In the genomic region with DNA sequence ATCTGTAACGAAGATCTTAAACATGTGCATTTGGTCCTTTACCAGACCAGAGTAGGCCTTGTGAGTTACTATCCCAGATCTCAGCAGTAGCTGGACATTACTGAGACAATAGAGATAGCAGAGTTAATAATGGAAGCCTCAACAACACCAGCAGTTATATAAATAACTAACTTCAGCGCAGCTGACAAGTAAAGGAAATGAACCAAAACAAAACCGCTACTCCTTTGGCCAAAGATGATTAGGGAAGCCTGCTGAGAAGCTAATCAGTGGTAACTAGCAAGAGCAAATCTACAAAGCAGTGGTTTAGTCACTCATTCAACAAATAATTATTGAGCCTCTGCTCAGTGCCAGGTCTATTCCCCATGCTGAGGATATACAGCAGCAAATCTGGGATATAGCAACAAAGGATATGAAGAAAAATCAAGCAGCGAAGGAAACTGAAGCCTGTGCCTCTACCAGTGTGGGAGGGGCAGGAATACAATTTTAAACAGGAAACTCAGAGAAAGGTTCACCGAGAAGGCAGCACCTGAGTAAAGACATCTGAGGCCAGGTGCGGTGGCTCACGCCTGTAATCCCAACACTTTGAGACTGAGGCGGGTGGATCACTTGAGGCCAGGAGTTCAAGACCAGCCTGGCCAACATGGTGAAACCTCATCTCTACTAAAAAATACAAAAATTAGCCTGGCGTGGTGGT, we compare ENCODE assay signal across 1 cellular context.
TF ChIP-seq lines count a peak whose summit lies in the region.

No MANE protein-coding gene starts in this region.

TF ChIP-seq in GM23338, 12 proteins besides CTCF, POLR2A, EP300 and RAD21 (continued from another document):
- TF ChIP-seq, protein P1, sequence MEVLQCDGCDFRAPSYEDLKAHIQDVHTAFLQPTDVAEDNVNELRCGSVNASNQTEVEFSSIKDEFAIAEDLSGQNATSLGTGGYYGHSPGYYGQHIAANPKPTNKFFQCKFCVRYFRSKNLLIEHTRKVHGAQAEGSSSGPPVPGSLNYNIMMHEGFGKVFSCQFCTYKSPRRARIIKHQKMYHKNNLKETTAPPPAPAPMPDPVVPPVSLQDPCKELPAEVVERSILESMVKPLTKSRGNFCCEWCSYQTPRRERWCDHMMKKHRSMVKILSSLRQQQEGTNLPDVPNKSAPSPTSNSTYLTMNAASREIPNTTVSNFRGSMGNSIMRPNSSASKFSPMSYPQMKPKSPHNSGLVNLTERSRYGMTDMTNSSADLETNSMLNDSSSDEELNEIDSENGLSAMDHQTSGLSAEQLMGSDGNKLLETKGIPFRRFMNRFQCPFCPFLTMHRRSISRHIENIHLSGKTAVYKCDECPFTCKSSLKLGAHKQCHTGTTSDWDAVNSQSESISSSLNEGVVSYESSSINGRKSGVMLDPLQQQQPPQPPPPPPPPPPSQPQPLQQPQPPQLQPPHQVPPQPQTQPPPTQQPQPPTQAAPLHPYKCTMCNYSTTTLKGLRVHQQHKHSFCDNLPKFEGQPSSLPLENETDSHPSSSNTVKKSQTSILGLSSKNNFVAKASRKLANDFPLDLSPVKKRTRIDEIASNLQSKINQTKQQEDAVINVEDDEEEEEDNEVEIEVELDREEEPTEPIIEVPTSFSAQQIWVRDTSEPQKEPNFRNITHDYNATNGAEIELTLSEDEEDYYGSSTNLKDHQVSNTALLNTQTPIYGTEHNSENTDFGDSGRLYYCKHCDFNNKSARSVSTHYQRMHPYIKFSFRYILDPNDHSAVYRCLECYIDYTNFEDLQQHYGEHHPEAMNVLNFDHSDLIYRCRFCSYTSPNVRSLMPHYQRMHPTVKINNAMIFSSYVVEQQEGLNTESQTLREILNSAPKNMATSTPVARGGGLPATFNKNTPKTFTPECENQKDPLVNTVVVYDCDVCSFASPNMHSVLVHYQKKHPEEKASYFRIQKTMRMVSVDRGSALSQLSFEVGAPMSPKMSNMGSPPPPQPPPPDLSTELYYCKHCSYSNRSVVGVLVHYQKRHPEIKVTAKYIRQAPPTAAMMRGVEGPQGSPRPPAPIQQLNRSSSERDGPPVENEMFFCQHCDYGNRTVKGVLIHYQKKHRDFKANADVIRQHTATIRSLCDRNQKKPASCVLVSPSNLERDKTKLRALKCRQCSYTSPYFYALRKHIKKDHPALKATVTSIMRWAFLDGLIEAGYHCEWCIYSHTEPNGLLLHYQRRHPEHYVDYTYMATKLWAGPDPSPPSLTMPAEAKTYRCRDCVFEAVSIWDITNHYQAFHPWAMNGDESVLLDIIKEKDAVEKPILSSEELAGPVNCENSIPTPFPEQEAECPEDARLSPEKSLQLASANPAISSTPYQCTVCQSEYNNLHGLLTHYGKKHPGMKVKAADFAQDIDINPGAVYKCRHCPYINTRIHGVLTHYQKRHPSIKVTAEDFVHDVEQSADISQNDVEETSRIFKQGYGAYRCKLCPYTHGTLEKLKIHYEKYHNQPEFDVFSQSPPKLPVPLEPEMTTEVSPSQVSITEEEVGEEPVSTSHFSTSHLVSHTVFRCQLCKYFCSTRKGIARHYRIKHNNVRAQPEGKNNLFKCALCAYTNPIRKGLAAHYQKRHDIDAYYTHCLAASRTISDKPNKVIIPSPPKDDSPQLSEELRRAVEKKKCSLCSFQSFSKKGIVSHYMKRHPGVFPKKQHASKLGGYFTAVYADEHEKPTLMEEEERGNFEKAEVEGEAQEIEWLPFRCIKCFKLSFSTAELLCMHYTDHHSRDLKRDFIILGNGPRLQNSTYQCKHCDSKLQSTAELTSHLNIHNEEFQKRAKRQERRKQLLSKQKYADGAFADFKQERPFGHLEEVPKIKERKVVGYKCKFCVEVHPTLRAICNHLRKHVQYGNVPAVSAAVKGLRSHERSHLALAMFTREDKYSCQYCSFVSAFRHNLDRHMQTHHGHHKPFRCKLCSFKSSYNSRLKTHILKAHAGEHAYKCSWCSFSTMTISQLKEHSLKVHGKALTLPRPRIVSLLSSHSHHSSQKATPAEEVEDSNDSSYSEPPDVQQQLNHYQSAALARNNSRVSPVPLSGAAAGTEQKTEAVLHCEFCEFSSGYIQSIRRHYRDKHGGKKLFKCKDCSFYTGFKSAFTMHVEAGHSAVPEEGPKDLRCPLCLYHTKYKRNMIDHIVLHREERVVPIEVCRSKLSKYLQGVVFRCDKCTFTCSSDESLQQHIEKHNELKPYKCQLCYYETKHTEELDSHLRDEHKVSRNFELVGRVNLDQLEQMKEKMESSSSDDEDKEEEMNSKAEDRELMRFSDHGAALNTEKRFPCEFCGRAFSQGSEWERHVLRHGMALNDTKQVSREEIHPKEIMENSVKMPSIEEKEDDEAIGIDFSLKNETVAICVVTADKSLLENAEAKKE (CRISPR knock-in tag; IDR thresholded peaks at IDR 0.05) = no peak
- no peak for TF ChIP-seq STAT1 (IDR thresholded peaks at IDR 0.05; ENCODE audit: unreplicated experiment)
- TF ChIP-seq POLR2AphosphoS5 (IDR thresholded peaks at IDR 0.05; ENCODE audit: low read depth) = no peak
- no peak for TF ChIP-seq EZH2 (IDR thresholded peaks at IDR 0.05; ENCODE audit: low read depth, unreplicated experiment)
- TF ChIP-seq JUNB (IDR thresholded peaks at IDR 0.05; ENCODE audit: unreplicated experiment) = no peak
